ENCODE assay signal across 29 cellular contexts in genomic region chr7:20681258-20681882, GRCh38.
"Had no signal": no experiment of that assay in that cellular context is flagged by ENCODE, and none has a peak within 500 bp of the region (broad histone marks: within the 10 kb centered on the region; RNA-seq: fewer than 3 reads in every experiment).

No MANE protein-coding gene starts in this region.

- H3K9me3 ChIP-seq: colonic mucosa, esophagus muscularis mucosa, esophagus squamous epithelium, gastrocnemius medialis, gastroesophageal sphincter, heart left ventricle, heart right ventricle had no signal

- DNase-seq: colonic mucosa; cortex of kidney; dermis blood vessel endothelial cell; dorsolateral prefrontal cortex; effector CD4-positive, alpha-beta T cell; effector CD8-positive, alpha-beta T cell; effector memory CD4-positive, alpha-beta T cell; effector memory CD8-positive, alpha-beta T cell; endodermal cell; erythroblast; esophagus squamous epithelium; foreskin fibroblast; foreskin keratinocyte; foreskin melanocyte; gastrocnemius medialis; glutamatergic neuron; head of caudate nucleus; heart left ventricle; heart right ventricle had no signal

- H3K27me3 Mint-ChIP-seq: dendritic cell treated with granulocyte-macrophage colony-stimulating factor and Interleukin-4, amounts not matched to agents 40 ng/mL and 50 ng/mL, for 4 days; effector memory CD8-positive, alpha-beta T cell had no signal

- FAIRE-seq: colon, endometrium, endothelial cell of umbilical vein, frontal cortex had no signal

- H3K9me3 Mint-ChIP-seq: endodermal cell had no signal

- H3K27ac ChIP-seq: colonic mucosa, coronary artery, dorsolateral prefrontal cortex, epithelial cell of prostate, esophagus muscularis mucosa, esophagus squamous epithelium, foreskin keratinocyte, gastrocnemius medialis, gastroesophageal sphincter, heart left ventricle, heart right ventricle had no signal

- ATAC-seq: effector memory CD8-positive, alpha-beta T cell; esophagus mucosa; foreskin keratinocyte; gastrocnemius medialis; gastroesophageal sphincter; heart left ventricle; heart right ventricle had no signal

- H3K4me3 ChIP-seq: colonic mucosa, coronary artery, dorsolateral prefrontal cortex, esophagus muscularis mucosa, esophagus squamous epithelium, gastrocnemius medialis, gastroesophageal sphincter, heart left ventricle, heart right ventricle had no signal

- H3K27ac Mint-ChIP-seq: dendritic cell treated with granulocyte-macrophage colony-stimulating factor and Interleukin-4, amounts not matched to agents 40 ng/mL and 50 ng/mL, for 4 days; effector memory CD8-positive, alpha-beta T cell; endodermal cell had no signal

- H3K27me3 ChIP-seq: colonic mucosa, esophagus muscularis mucosa, esophagus squamous epithelium, foreskin keratinocyte, gastrocnemius medialis, heart left ventricle, heart right ventricle had no signal

- H3K36me3 ChIP-seq: colonic mucosa, esophagus muscularis mucosa, esophagus squamous epithelium, gastrocnemius medialis, gastroesophageal sphincter, heart left ventricle, heart right ventricle had no signal

- H3K4me1 ChIP-seq: colonic mucosa, esophagus muscularis mucosa, esophagus squamous epithelium, foreskin keratinocyte, gastrocnemius medialis, gastroesophageal sphincter, heart left ventricle, heart right ventricle had no signal

- H3K4me3 Mint-ChIP-seq: dendritic cell treated with granulocyte-macrophage colony-stimulating factor and Interleukin-4, amounts not matched to agents 40 ng/mL and 50 ng/mL, for 4 days; effector memory CD8-positive, alpha-beta T cell; endodermal cell had no signal
